1 cellular context compared by ENCODE assay signal in the genomic region with DNA sequence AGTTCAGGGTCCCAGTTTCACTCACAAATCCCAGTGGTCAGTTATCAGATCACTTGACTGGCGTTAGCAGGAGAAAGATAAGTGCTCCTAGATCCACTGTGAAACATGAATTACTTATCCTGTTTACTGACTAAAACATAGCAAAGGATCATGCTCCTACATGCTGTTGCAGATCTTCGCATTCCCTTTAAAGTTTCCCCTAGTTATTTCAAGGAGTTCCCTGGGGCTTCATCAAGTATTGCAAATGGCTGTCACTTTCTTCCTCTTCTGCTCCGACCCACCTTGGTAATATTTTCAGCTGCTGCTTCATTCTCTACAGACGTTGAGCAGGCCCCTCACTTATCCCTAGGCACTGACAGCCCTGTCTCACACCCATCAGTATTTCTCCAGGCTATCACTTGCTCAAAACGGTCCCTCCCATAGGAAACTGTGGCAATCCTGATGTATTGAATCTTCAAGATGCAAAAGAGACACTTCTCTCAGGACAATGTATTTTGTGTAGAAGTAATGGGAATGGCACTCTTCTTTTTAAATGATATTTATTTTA.
TF ChIP-seq lines count a peak whose summit lies in the region.

No MANE protein-coding gene starts in this region.

TF ChIP-seq in SK-N-SH, 30 proteins besides CTCF, POLR2A, EP300 and RAD21 (continued from another document):
- TF ChIP-seq, protein P1, sequence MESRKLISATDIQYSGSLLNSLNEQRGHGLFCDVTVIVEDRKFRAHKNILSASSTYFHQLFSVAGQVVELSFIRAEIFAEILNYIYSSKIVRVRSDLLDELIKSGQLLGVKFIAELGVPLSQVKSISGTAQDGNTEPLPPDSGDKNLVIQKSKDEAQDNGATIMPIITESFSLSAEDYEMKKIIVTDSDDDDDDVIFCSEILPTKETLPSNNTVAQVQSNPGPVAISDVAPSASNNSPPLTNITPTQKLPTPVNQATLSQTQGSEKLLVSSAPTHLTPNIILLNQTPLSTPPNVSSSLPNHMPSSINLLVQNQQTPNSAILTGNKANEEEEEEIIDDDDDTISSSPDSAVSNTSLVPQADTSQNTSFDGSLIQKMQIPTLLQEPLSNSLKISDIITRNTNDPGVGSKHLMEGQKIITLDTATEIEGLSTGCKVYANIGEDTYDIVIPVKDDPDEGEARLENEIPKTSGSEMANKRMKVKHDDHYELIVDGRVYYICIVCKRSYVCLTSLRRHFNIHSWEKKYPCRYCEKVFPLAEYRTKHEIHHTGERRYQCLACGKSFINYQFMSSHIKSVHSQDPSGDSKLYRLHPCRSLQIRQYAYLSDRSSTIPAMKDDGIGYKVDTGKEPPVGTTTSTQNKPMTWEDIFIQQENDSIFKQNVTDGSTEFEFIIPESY (IDR thresholded peaks at IDR 0.05; ENCODE audit: borderline replicate concordance, low read depth) = no peak
- TF ChIP-seq TAF1 (IDR thresholded peaks at IDR 0.05; ENCODE audit: borderline replicate concordance, low read depth, low read length) = no peak
- no peak for TF ChIP-seq TEAD4 (IDR thresholded peaks at IDR 0.05; ENCODE audit: borderline replicate concordance, insufficient read depth)
- TF ChIP-seq RFX5 (IDR thresholded peaks at IDR 0.05; ENCODE audit: low read length) = no peak
- TF ChIP-seq CHD2 (IDR thresholded peaks at IDR 0.05; ENCODE audit: low read length, partially characterized antibody) = no peak
- TF ChIP-seq, protein P2, sequence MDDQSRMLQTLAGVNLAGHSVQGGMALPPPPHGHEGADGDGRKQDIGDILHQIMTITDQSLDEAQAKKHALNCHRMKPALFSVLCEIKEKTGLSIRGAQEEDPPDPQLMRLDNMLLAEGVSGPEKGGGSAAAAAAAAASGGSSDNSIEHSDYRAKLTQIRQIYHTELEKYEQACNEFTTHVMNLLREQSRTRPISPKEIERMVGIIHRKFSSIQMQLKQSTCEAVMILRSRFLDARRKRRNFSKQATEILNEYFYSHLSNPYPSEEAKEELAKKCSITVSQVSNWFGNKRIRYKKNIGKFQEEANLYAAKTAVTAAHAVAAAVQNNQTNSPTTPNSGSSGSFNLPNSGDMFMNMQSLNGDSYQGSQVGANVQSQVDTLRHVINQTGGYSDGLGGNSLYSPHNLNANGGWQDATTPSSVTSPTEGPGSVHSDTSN (IDR thresholded peaks at IDR 0.05) = no peak
- TF ChIP-seq, protein P3, sequence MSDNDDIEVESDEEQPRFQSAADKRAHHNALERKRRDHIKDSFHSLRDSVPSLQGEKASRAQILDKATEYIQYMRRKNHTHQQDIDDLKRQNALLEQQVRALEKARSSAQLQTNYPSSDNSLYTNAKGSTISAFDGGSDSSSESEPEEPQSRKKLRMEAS (IDR thresholded peaks at IDR 0.05; ENCODE audit: low read depth) = no peak
- TF ChIP-seq, protein P4, sequence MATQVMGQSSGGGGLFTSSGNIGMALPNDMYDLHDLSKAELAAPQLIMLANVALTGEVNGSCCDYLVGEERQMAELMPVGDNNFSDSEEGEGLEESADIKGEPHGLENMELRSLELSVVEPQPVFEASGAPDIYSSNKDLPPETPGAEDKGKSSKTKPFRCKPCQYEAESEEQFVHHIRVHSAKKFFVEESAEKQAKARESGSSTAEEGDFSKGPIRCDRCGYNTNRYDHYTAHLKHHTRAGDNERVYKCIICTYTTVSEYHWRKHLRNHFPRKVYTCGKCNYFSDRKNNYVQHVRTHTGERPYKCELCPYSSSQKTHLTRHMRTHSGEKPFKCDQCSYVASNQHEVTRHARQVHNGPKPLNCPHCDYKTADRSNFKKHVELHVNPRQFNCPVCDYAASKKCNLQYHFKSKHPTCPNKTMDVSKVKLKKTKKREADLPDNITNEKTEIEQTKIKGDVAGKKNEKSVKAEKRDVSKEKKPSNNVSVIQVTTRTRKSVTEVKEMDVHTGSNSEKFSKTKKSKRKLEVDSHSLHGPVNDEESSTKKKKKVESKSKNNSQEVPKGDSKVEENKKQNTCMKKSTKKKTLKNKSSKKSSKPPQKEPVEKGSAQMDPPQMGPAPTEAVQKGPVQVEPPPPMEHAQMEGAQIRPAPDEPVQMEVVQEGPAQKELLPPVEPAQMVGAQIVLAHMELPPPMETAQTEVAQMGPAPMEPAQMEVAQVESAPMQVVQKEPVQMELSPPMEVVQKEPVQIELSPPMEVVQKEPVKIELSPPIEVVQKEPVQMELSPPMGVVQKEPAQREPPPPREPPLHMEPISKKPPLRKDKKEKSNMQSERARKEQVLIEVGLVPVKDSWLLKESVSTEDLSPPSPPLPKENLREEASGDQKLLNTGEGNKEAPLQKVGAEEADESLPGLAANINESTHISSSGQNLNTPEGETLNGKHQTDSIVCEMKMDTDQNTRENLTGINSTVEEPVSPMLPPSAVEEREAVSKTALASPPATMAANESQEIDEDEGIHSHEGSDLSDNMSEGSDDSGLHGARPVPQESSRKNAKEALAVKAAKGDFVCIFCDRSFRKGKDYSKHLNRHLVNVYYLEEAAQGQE (IDR thresholded peaks at IDR 0.05; ENCODE audit: low read depth, low read length) = no peak
- no peak for TF ChIP-seq NFIC (IDR thresholded peaks at IDR 0.05; ENCODE audit: borderline replicate concordance)
- TF ChIP-seq RCOR1 (IDR thresholded peaks at IDR 0.05; ENCODE audit: low read length) = no peak
- TF ChIP-seq, protein P5, sequence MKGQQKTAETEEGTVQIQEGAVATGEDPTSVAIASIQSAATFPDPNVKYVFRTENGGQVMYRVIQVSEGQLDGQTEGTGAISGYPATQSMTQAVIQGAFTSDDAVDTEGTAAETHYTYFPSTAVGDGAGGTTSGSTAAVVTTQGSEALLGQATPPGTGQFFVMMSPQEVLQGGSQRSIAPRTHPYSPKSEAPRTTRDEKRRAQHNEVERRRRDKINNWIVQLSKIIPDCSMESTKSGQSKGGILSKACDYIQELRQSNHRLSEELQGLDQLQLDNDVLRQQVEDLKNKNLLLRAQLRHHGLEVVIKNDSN (IDR thresholded peaks at IDR 0.05; ENCODE audit: borderline replicate concordance, low read depth) = no peak
- no peak for TF ChIP-seq ELF1 (IDR thresholded peaks at IDR 0.05)
- TF ChIP-seq GABPA (IDR thresholded peaks at IDR 0.05; ENCODE audit: low read depth) = no peak
- no peak for TF ChIP-seq GATA2 (CRISPR knock-in tag; IDR thresholded peaks at IDR 0.05)
- no peak for TF ChIP-seq POLR2AphosphoS5 (IDR thresholded peaks at IDR 0.05; ENCODE audit: low read depth, low read length)
